8 cellular contexts compared by ENCODE assay signal in the genomic region with DNA sequence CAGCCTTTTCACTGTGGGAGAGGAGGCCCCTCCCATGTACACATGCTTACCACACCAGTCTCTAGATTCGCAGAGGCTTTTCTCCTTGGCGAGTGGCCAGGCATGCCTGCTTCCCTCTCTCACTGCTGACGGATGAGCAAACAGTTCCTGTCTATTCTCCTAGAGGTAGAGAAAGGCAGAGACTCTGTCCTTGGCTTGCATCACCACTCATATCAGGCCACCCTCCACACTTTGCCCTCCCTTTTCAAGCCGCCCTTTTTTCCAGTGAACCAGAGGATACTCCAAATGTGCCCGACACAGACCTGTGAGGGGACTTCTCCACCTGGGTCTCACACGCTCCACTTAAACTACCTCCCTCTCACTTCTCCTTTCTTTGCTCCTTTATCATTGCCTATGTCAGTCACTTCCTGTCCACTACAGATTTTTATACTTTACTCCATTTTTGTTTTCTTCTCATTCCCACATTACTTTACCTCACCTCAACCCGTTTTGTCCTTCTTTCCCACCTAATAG.
A peak's percentile ranks its signal among the peaks of the same experiment; 100 is the strongest.
DNase-seq lines count a peak whose midpoint lies in the region; ATAC-seq lines count a peak whose summit lies in the region.

No MANE protein-coding gene starts in this region.

- H3K36me3 Mint-ChIP-seq in immature natural killer cell: no peaks in the 10 kb centered on the region

- H3K4me1 ChIP-seq in adipocyte (ENCODE audit: control insufficient read depth, insufficient read depth, low read length): peaks cover 11% of the 10 kb centered on the region
- H3K4me1 ChIP-seq in stomach smooth muscle (ENCODE audit: control insufficient read depth, insufficient read depth, low read length): peaks cover 20% of the 10 kb centered on the region

- H3K9ac ChIP-seq in adipocyte (ENCODE audit: low read length) (no peak overlapping the region), stomach smooth muscle (ENCODE audit: low read length in 2 of 2) (peak overlapping the region in 1 of 2 donors; percentile 0)

- DNase-seq in NCI-H187 treated with DMSO at 0.1 percent for 48 hours (lab: John Stamatoyannopoulos, UW) (peak; percentile 88), adipocyte (ENCODE audit: low read depth) (peak; percentile 80), hypothalamus (lab: John Stamatoyannopoulos, UW) (peak in 28 of 51 donors; percentile 11 to 63 (median 33)), immature natural killer cell (no peak)

- H3K4me1 Mint-ChIP-seq in immature natural killer cell: no peaks in the 10 kb centered on the region

- peak overlapping the region; percentile 31 for H3K27ac ChIP-seq in stomach smooth muscle (ENCODE audit: low read length)

- H3K9me3 Mint-ChIP-seq in immature natural killer cell: no peaks in the 10 kb centered on the region

- H3K4me3 ChIP-seq in adipocyte (ENCODE audit: low read length): no peak overlapping the region
- H3K4me3 ChIP-seq in stomach smooth muscle (ENCODE audit: low read length in 2 of 2): no peak overlapping the region

- H3K9me3 ChIP-seq in adipocyte (ENCODE audit: control insufficient read depth, low read length) (no peaks in the 10 kb centered on the region), stomach smooth muscle (ENCODE audit: control insufficient read depth in 2 of 2, low read length in 2 of 2) (no peaks in the 10 kb centered on the region)

- H3K27me3 ChIP-seq in adipocyte (replicated peaks; ENCODE audit: control insufficient read depth, insufficient read depth, low read length): no peaks in the 10 kb centered on the region
- H3K27me3 ChIP-seq in stomach smooth muscle (ENCODE audit: control insufficient read depth in 1 of 2, insufficient read depth in 2 of 2, low read length in 2 of 2): no peaks in the 10 kb centered on the region

- no peak overlapping the region for H3K4me3 Mint-ChIP-seq in immature natural killer cell

- peaks cover 0 to 6% (median 0%) of the 10 kb centered on the region in 3 donors for H3K27me3 Mint-ChIP-seq in immature natural killer cell (ENCODE audit: low read depth in 3 of 3)

- no peak overlapping the region for H3K27ac Mint-ChIP-seq in immature natural killer cell

- peak; percentile 77 for ATAC-seq in GM18498 (IDR thresholded peaks at IDR 0.05; ENCODE audit: unreplicated experiment)
- peak; percentile 81 for ATAC-seq in HG02678 (IDR thresholded peaks at IDR 0.05; ENCODE audit: unreplicated experiment)
- ATAC-seq in activated CD4-positive, CD25-positive, alpha-beta regulatory T cell treated with anti-CD3 and anti-CD28 coated beads, Interleukin-2, amount 50 U/mL, for 24 hours: no peak

- H3K36me3 ChIP-seq in adipocyte (ENCODE audit: control insufficient read depth, insufficient read depth, low read length, severe bottlenecking): no peaks in the 10 kb centered on the region
- H3K36me3 ChIP-seq in stomach smooth muscle (ENCODE audit: control insufficient read depth in 2 of 2, insufficient read depth in 2 of 2, low read length in 2 of 2): no peaks in the 10 kb centered on the region

Comparison
In these comparisons a context has a peak if more than half of its experiments do, and no peak if none do; other contexts are left out.
1. ATAC-seq: peak in GM18498 (single experiment) and HG02678 (single experiment); none in activated CD4-positive, CD25-positive, alpha-beta regulatory T cell treated with anti-CD3 and anti-CD28 coated beads, Interleukin-2, amount 50 U/mL, for 24 hours (0 of 2).
2. DNase-seq: peak in NCI-H187 treated with DMSO at 0.1 percent for 48 hours (single experiment), adipocyte (single experiment) and hypothalamus (28 of 51); none in immature natural killer cell (0 of 3).